Comparison of ENCODE assay signal across 36 cellular contexts in genomic region chr18:69684789-69685188, GRCh38.
"Had no signal": no experiment of that assay in that cellular context is flagged by ENCODE, and none has a peak within 500 bp of the region (broad histone marks: within the 10 kb centered on the region; RNA-seq: fewer than 3 reads in every experiment).

No MANE protein-coding gene starts in this region.

- H3K4me3 ChIP-seq: ascending aorta, cardiac muscle cell had no signal

- H3K36me3 ChIP-seq: ascending aorta, cardiac muscle cell had no signal

- H3K27me3 ChIP-seq: ascending aorta, cardiac muscle cell had no signal

- H3K27ac ChIP-seq: ascending aorta, cardiac muscle cell, VCaP had no signal

- H3K36me3 Mint-ChIP-seq: activated CD8-positive, alpha-beta memory T cell treated with anti-CD3 and anti-CD28 coated beads, Interleukin-2, amount 10 ng/mL, durations not matched to agents 7 days and 5 days; activated naive CD4-positive, alpha-beta T cell treated with anti-CD3 and anti-CD28 coated beads, Interleukin-2, amount 10 ng/mL, durations not matched to agents 7 days and 5 days; activated naive CD4-positive, alpha-beta T cell treated with anti-CD3 and anti-CD28 coated beads, Interleukin-2, amount 50 U/mL, for 24 hours; activated naive CD8-positive, alpha-beta T cell; activated naive CD8-positive, alpha-beta T cell treated with anti-CD3 and anti-CD28 coated beads, Interleukin-2, amount 10 ng/mL, durations not matched to agents 7 days and 5 days had no signal

- H3K27ac Mint-ChIP-seq: activated B cell treated with CpG ODN at 0.5 μM for 24 hours; activated CD4-positive, alpha-beta memory T cell treated with anti-CD3 and anti-CD28 coated beads, Interleukin-2, amount 10 ng/mL, durations not matched to agents 7 days and 5 days; activated CD4-positive, alpha-beta T cell treated with anti-CD3 and anti-CD28 coated beads, Interleukin-2, amount 10 ng/mL, durations not matched to agents 24 days and 14 days; activated CD8-positive, alpha-beta memory T cell treated with anti-CD3 and anti-CD28 coated beads, Interleukin-2, amount 10 ng/mL, durations not matched to agents 7 days and 5 days; activated CD8-positive, alpha-beta T cell treated with anti-CD3 and anti-CD28 coated beads, Interleukin-2, amount 10 ng/mL, durations not matched to agents 7 days and 5 days; activated naive CD4-positive, alpha-beta T cell treated with anti-CD3 and anti-CD28 coated beads, Interleukin-2, amount 10 ng/mL, durations not matched to agents 7 days and 5 days; activated naive CD4-positive, alpha-beta T cell treated with anti-CD3 and anti-CD28 coated beads, Interleukin-2, amount 50 U/mL, for 24 hours; activated naive CD8-positive, alpha-beta T cell; activated naive CD8-positive, alpha-beta T cell treated with anti-CD3 and anti-CD28 coated beads, Interleukin-2, amount 10 ng/mL, durations not matched to agents 7 days and 5 days; activated naive CD8-positive, alpha-beta T cell treated with anti-CD3 and anti-CD28 coated beads, Interleukin-2, amount 50 U/mL, for 24 hours; activated T-cell treated with anti-CD3 and anti-CD28 coated beads, Interleukin-2, amount 50 U/mL, for 24 hours; activated T-helper 2 cell treated with anti-CD3 and anti-CD28 coated beads, Interferon-gamma antibody, Interleukin-2, Interleukin-4, amounts not matched to agents 10 μg/mL and 5 μg/mL and 100 μg/mL, durations not matched to agents 14 hours and 24 hours and 36 hours; brain; T-helper 1 cell treated with Interleukin-12 subunit alpha and Interleukin-12 subunit beta and Interleukin-4 antibody, amounts not matched to agents 30 μg/mL and 1 μg/mL, for 36 hours; T-helper 2 cell treated with Interferon-gamma antibody and Interleukin-4, amounts not matched to agents 5 μg/mL and 100 μg/mL, for 36 hours had no signal

- H3K4me3 Mint-ChIP-seq: activated B cell treated with CpG ODN at 0.5 μM for 24 hours; activated CD4-positive, alpha-beta memory T cell treated with anti-CD3 and anti-CD28 coated beads, Interleukin-2, amount 10 ng/mL, durations not matched to agents 7 days and 5 days; activated CD4-positive, alpha-beta T cell treated with anti-CD3 and anti-CD28 coated beads, Interleukin-2, amount 10 ng/mL, durations not matched to agents 24 days and 14 days; activated CD8-positive, alpha-beta memory T cell treated with anti-CD3 and anti-CD28 coated beads, Interleukin-2, amount 10 ng/mL, durations not matched to agents 7 days and 5 days; activated CD8-positive, alpha-beta T cell treated with anti-CD3 and anti-CD28 coated beads, Interleukin-2, amount 10 ng/mL, durations not matched to agents 7 days and 5 days; activated naive CD4-positive, alpha-beta T cell treated with anti-CD3 and anti-CD28 coated beads, Interleukin-2, amount 10 ng/mL, durations not matched to agents 7 days and 5 days; activated naive CD4-positive, alpha-beta T cell treated with anti-CD3 and anti-CD28 coated beads, Interleukin-2, amount 50 U/mL, for 24 hours; activated naive CD8-positive, alpha-beta T cell; activated naive CD8-positive, alpha-beta T cell treated with anti-CD3 and anti-CD28 coated beads, Interleukin-2, amount 10 ng/mL, durations not matched to agents 7 days and 5 days; activated naive CD8-positive, alpha-beta T cell treated with anti-CD3 and anti-CD28 coated beads, Interleukin-2, amount 50 U/mL, for 24 hours; activated T-cell treated with anti-CD3 and anti-CD28 coated beads, Interleukin-2, amount 50 U/mL, for 24 hours; brain; T-helper 1 cell treated with Interleukin-12 subunit alpha and Interleukin-12 subunit beta and Interleukin-4 antibody, amounts not matched to agents 30 μg/mL and 1 μg/mL, for 36 hours; T-helper 2 cell treated with Interferon-gamma antibody and Interleukin-4, amounts not matched to agents 5 μg/mL and 100 μg/mL, for 36 hours had no signal

- H3K4me1 ChIP-seq: ascending aorta had no signal

- H3K9me3 ChIP-seq: ascending aorta had no signal

- H3K27me3 Mint-ChIP-seq: activated B cell treated with CpG ODN at 0.5 μM for 24 hours; activated CD4-positive, alpha-beta memory T cell treated with anti-CD3 and anti-CD28 coated beads, Interleukin-2, amount 10 ng/mL, durations not matched to agents 7 days and 5 days; activated CD8-positive, alpha-beta memory T cell treated with anti-CD3 and anti-CD28 coated beads, Interleukin-2, amount 10 ng/mL, durations not matched to agents 7 days and 5 days; activated naive CD4-positive, alpha-beta T cell treated with anti-CD3 and anti-CD28 coated beads, Interleukin-2, amount 10 ng/mL, durations not matched to agents 7 days and 5 days; activated naive CD4-positive, alpha-beta T cell treated with anti-CD3 and anti-CD28 coated beads, Interleukin-2, amount 50 U/mL, for 24 hours; activated naive CD8-positive, alpha-beta T cell; activated naive CD8-positive, alpha-beta T cell treated with anti-CD3 and anti-CD28 coated beads, Interleukin-2, amount 10 ng/mL, durations not matched to agents 7 days and 5 days; activated naive CD8-positive, alpha-beta T cell treated with anti-CD3 and anti-CD28 coated beads, Interleukin-2, amount 50 U/mL, for 24 hours; brain had no signal

- FAIRE-seq: bronchial epithelial cell, TTC549 had no signal

- H3K9me3 Mint-ChIP-seq: activated B cell treated with CpG ODN at 0.5 μM for 24 hours; activated CD4-positive, alpha-beta memory T cell treated with anti-CD3 and anti-CD28 coated beads, Interleukin-2, amount 10 ng/mL, durations not matched to agents 7 days and 5 days; activated CD4-positive, alpha-beta T cell treated with anti-CD3 and anti-CD28 coated beads, Interleukin-2, amount 10 ng/mL, durations not matched to agents 24 days and 14 days; activated naive CD4-positive, alpha-beta T cell treated with anti-CD3 and anti-CD28 coated beads, Interleukin-2, amount 10 ng/mL, durations not matched to agents 7 days and 5 days; activated naive CD4-positive, alpha-beta T cell treated with anti-CD3 and anti-CD28 coated beads, Interleukin-2, amount 50 U/mL, for 24 hours; activated naive CD8-positive, alpha-beta T cell treated with anti-CD3 and anti-CD28 coated beads, Interleukin-2, amount 10 ng/mL, durations not matched to agents 7 days and 5 days; activated naive CD8-positive, alpha-beta T cell treated with anti-CD3 and anti-CD28 coated beads, Interleukin-2, amount 50 U/mL, for 24 hours; activated T-cell treated with anti-CD3 and anti-CD28 coated beads, Interleukin-2, amount 50 U/mL, for 24 hours; activated T-helper 2 cell treated with anti-CD3 and anti-CD28 coated beads, Interferon-gamma antibody, Interleukin-2, Interleukin-4, amounts not matched to agents 10 μg/mL and 5 μg/mL and 100 μg/mL, durations not matched to agents 14 hours and 24 hours and 36 hours; T-helper 1 cell treated with Interleukin-12 subunit alpha and Interleukin-12 subunit beta and Interleukin-4 antibody, amounts not matched to agents 30 μg/mL and 1 μg/mL, for 36 hours; T-helper 2 cell treated with Interferon-gamma antibody and Interleukin-4, amounts not matched to agents 5 μg/mL and 100 μg/mL, for 36 hours had no signal

- ATAC-seq: activated CD8-positive, alpha-beta memory T cell treated with anti-CD3 and anti-CD28 coated beads, Interleukin-2, amount 10 ng/mL, durations not matched to agents 7 days and 5 days; activated CD8-positive, alpha-beta T cell treated with anti-CD3 and anti-CD28 coated beads, Interleukin-2, amount 10 ng/mL, durations not matched to agents 7 days and 5 days; activated naive CD8-positive, alpha-beta T cell treated with anti-CD3 and anti-CD28 coated beads, Interleukin-2, amount 50 U/mL, for 24 hours had no signal

- H3K4me1 Mint-ChIP-seq: activated B cell treated with CpG ODN at 0.5 μM for 24 hours; activated CD4-positive, alpha-beta memory T cell treated with anti-CD3 and anti-CD28 coated beads, Interleukin-2, amount 10 ng/mL, durations not matched to agents 7 days and 5 days; activated CD4-positive, alpha-beta T cell treated with anti-CD3 and anti-CD28 coated beads, Interleukin-2, amount 10 ng/mL, durations not matched to agents 24 days and 14 days; activated CD8-positive, alpha-beta memory T cell treated with anti-CD3 and anti-CD28 coated beads, Interleukin-2, amount 10 ng/mL, durations not matched to agents 7 days and 5 days; activated naive CD4-positive, alpha-beta T cell treated with anti-CD3 and anti-CD28 coated beads, Interleukin-2, amount 10 ng/mL, durations not matched to agents 7 days and 5 days; activated naive CD4-positive, alpha-beta T cell treated with anti-CD3 and anti-CD28 coated beads, Interleukin-2, amount 50 U/mL, for 24 hours; activated naive CD8-positive, alpha-beta T cell treated with anti-CD3 and anti-CD28 coated beads, Interleukin-2, amount 10 ng/mL, durations not matched to agents 7 days and 5 days; activated naive CD8-positive, alpha-beta T cell treated with anti-CD3 and anti-CD28 coated beads, Interleukin-2, amount 50 U/mL, for 24 hours had no signal

- DNase-seq: activated B cell treated with CpG ODN at 0.5 μM for 24 hours; activated CD4-positive, alpha-beta memory T cell treated with anti-CD3 and anti-CD28 coated beads, Interleukin-2, amount 10 ng/mL, durations not matched to agents 7 days and 5 days; activated CD4-positive, alpha-beta T cell treated with anti-CD3 and anti-CD28 coated beads for 4 hours; activated CD4-positive, alpha-beta T cell treated with anti-CD3 and anti-CD28 coated beads, Interleukin-2, amount 10 ng/mL, durations not matched to agents 24 days and 14 days; activated CD4-positive, alpha-beta T cell treated with anti-CD3 and anti-CD28 coated beads, Interleukin-2, amount 50 U/mL, for 1 hour; activated CD4-positive, alpha-beta T cell treated with anti-CD3 and anti-CD28 coated beads, Interleukin-2, amount 50 U/mL, for 4 hours; activated CD4-positive, CD25-positive, alpha-beta regulatory T cell treated with anti-CD3 and anti-CD28 coated beads, Interleukin-2, amount 50 U/mL, for 72 hours; activated CD8-positive, alpha-beta memory T cell treated with anti-CD3 and anti-CD28 coated beads for 24 hours; activated CD8-positive, alpha-beta memory T cell treated with anti-CD3 and anti-CD28 coated beads, Interleukin-2, amount 10 ng/mL, durations not matched to agents 7 days and 5 days; activated CD8-positive, alpha-beta memory T cell treated with anti-CD3 and anti-CD28 coated beads, Interleukin-2, amount 50 U/mL, for 48 hours; activated CD8-positive, alpha-beta T cell treated with anti-CD3 and anti-CD28 coated beads, Interleukin-2, amount 10 ng/mL, durations not matched to agents 7 days and 5 days; activated effector memory CD4-positive, alpha-beta T cell treated with Interleukin-2 at 50 U/mL for 16 hours; activated gamma-delta T cell; activated naive CD4-positive, alpha-beta T cell treated with anti-CD3 and anti-CD28 coated beads, Interleukin-2, amount 10 ng/mL, durations not matched to agents 7 days and 5 days; activated naive CD4-positive, alpha-beta T cell treated with Interleukin-2 at 50 U/mL for 16 hours; activated naive CD8-positive, alpha-beta T cell treated with anti-CD3 and anti-CD28 coated beads, Interleukin-2, amount 10 ng/mL, durations not matched to agents 7 days and 5 days; activated naive CD8-positive, alpha-beta T cell treated with anti-CD3 and anti-CD28 coated beads, Interleukin-2, amount 50 U/mL, for 24 hours; activated T-cell treated with anti-CD3 and anti-CD28 coated beads, Interleukin-2, amount 50 U/mL, for 24 hours; activated T-cell treated with anti-CD3 and anti-CD28 coated beads, Interleukin-2, amount 50 U/mL, for 48 hours; amygdala; anterior cingulate cortex; central memory CD4-positive, alpha-beta T cell; T-helper 1 cell; T-helper 2 cell; T-helper 9 cell had no signal
